In genomic region chr6:45163952-45164766, GRCh38 we compare ENCODE assay signal across 10 cellular contexts.
DNase-seq lines count a peak whose midpoint lies in the region; ATAC-seq lines count a peak whose summit lies in the region.
"Had no signal": no experiment of that assay in that cellular context is flagged by ENCODE, and none has a peak within 500 bp of the region (broad histone marks: within the 10 kb centered on the region; RNA-seq: fewer than 3 reads in every experiment).

No MANE protein-coding gene starts in this region.

- ATAC-seq in HG03039 (IDR thresholded peaks at IDR 0.05; ENCODE audit: unreplicated experiment) = peak; percentile 70
- ATAC-seq in stimulated activated naive CD8-positive, alpha-beta T cell treated with anti-CD3 and anti-CD28 coated beads, Interleukin-15, amount 100 ng/mL, for 72 hours = peak; percentile 98
- ATAC-seq in HG03159 (IDR thresholded peaks at IDR 0.05; ENCODE audit: unreplicated experiment) = no peak
- ATAC-seq in GM18517 (IDR thresholded peaks at IDR 0.05; ENCODE audit: unreplicated experiment) = no peak

- intact Hi-C loops in activated T-helper 2 cell treated with anti-CD3 and anti-CD28 coated beads, Interferon-gamma antibody, Interleukin-2, Interleukin-4, amounts not matched to agents 10 μg/mL and 5 μg/mL and 100 μg/mL, durations not matched to agents 14 hours and 24 hours and 36 hours (cut with micrococcal nuclease) = loop anchor here (1.0 to 5.0 kb wide), 6 partner anchors 43 to 550 kb away; partner anchors contain the start of gene SUPT3H

- peak overlapping the region; percentile 81 for H3K27ac Mint-ChIP-seq in activated T-helper 2 cell treated with anti-CD3 and anti-CD28 coated beads, Interferon-gamma antibody, Interleukin-2, Interleukin-4, amounts not matched to agents 10 μg/mL and 5 μg/mL and 100 μg/mL, durations not matched to agents 14 hours and 24 hours and 36 hours
- H3K27ac Mint-ChIP-seq in stimulated activated naive CD8-positive, alpha-beta T cell treated with anti-CD3 and anti-CD28 coated beads, Interleukin-15, amount 100 ng/mL, for 72 hours = peak overlapping the region; percentile 95 to 97

- no peak overlapping the region for H3K4me3 Mint-ChIP-seq in activated T-helper 2 cell treated with anti-CD3 and anti-CD28 coated beads, Interferon-gamma antibody, Interleukin-2, Interleukin-4, amounts not matched to agents 10 μg/mL and 5 μg/mL and 100 μg/mL, durations not matched to agents 14 hours and 24 hours and 36 hours (ENCODE audit: low read depth)
- H3K4me3 Mint-ChIP-seq in stimulated activated naive CD8-positive, alpha-beta T cell treated with anti-CD3 and anti-CD28 coated beads, Interleukin-15, amount 100 ng/mL, for 72 hours = peak overlapping the region; percentile 61 to 69

- H3K9me3 Mint-ChIP-seq in activated T-helper 2 cell treated with anti-CD3 and anti-CD28 coated beads, Interferon-gamma antibody, Interleukin-2, Interleukin-4, amounts not matched to agents 10 μg/mL and 5 μg/mL and 100 μg/mL, durations not matched to agents 14 hours and 24 hours and 36 hours = peaks cover 31% of the 10 kb centered on the region
- peaks cover 12 to 17% of the 10 kb centered on the region in 2 donors for H3K9me3 Mint-ChIP-seq in stimulated activated naive CD8-positive, alpha-beta T cell treated with anti-CD3 and anti-CD28 coated beads, Interleukin-15, amount 100 ng/mL, for 72 hours

- peaks cover 47% of the 10 kb centered on the region for H3K36me3 Mint-ChIP-seq in activated T-helper 2 cell treated with anti-CD3 and anti-CD28 coated beads, Interferon-gamma antibody, Interleukin-2, Interleukin-4, amounts not matched to agents 10 μg/mL and 5 μg/mL and 100 μg/mL, durations not matched to agents 14 hours and 24 hours and 36 hours (ENCODE audit: low read depth)

- H3K4me1 Mint-ChIP-seq in activated T-helper 2 cell treated with anti-CD3 and anti-CD28 coated beads, Interferon-gamma antibody, Interleukin-2, Interleukin-4, amounts not matched to agents 10 μg/mL and 5 μg/mL and 100 μg/mL, durations not matched to agents 14 hours and 24 hours and 36 hours (ENCODE audit: low read depth) = peaks cover 46% of the 10 kb centered on the region
- H3K4me1 Mint-ChIP-seq in stimulated activated naive CD8-positive, alpha-beta T cell treated with anti-CD3 and anti-CD28 coated beads, Interleukin-15, amount 100 ng/mL, for 72 hours = peaks cover 70% of the 10 kb centered on the region

- H3K27me3 Mint-ChIP-seq in activated T-helper 2 cell treated with anti-CD3 and anti-CD28 coated beads, Interferon-gamma antibody, Interleukin-2, Interleukin-4, amounts not matched to agents 10 μg/mL and 5 μg/mL and 100 μg/mL, durations not matched to agents 14 hours and 24 hours and 36 hours (ENCODE audit: low read depth) = no peaks in the 10 kb centered on the region
- no peaks in the 10 kb centered on the region for H3K27me3 Mint-ChIP-seq in stimulated activated naive CD8-positive, alpha-beta T cell treated with anti-CD3 and anti-CD28 coated beads, Interleukin-15, amount 100 ng/mL, for 72 hours

- peak; percentile 38 for DNase-seq in stimulated activated CD4-positive, alpha-beta T cell treated with anti-CD3 and anti-CD28 coated beads, Interleukin-15, amount 100 ng/mL, for 24 hours
- no peak for DNase-seq in stimulated activated CD4-positive, alpha-beta T cell treated with anti-CD3 and anti-CD28 coated beads, Interleukin-12 subunit alpha, Interleukin-12 subunit beta, amount 100 ng/mL, for 4 hours
- DNase-seq in activated T-helper 2 cell treated with anti-CD3 and anti-CD28 coated beads, Interferon-gamma antibody, Interleukin-2, Interleukin-4, amounts not matched to agents 10 μg/mL and 5 μg/mL and 100 μg/mL, durations not matched to agents 14 hours and 24 hours and 36 hours (ENCODE audit: low spot score) = no peak
- peak in 1 of 2 donors; percentile 68 for DNase-seq in stimulated activated naive CD8-positive, alpha-beta T cell treated with anti-CD3 and anti-CD28 coated beads, Interleukin-15, amount 100 ng/mL, for 72 hours
- DNase-seq in DMS114 treated with DMSO at 0.1 percent for 48 hours (lab: John Stamatoyannopoulos, UW; ENCODE audit: unreplicated experiment) = no peak
- DNase-seq: AML-193, NCI-H2029 had no signal

Comparison
In these comparisons a context has a peak if more than half of its experiments do, and no peak if none do; other contexts are left out.
1. ATAC-seq: peak in HG03039 (single experiment) and stimulated activated naive CD8-positive, alpha-beta T cell treated with anti-CD3 and anti-CD28 coated beads, Interleukin-15, amount 100 ng/mL, for 72 hours (single experiment); none in HG03159 (single experiment) and GM18517 (single experiment).